Comparison of ENCODE assay signal across 8 cellular contexts in the genomic region with DNA sequence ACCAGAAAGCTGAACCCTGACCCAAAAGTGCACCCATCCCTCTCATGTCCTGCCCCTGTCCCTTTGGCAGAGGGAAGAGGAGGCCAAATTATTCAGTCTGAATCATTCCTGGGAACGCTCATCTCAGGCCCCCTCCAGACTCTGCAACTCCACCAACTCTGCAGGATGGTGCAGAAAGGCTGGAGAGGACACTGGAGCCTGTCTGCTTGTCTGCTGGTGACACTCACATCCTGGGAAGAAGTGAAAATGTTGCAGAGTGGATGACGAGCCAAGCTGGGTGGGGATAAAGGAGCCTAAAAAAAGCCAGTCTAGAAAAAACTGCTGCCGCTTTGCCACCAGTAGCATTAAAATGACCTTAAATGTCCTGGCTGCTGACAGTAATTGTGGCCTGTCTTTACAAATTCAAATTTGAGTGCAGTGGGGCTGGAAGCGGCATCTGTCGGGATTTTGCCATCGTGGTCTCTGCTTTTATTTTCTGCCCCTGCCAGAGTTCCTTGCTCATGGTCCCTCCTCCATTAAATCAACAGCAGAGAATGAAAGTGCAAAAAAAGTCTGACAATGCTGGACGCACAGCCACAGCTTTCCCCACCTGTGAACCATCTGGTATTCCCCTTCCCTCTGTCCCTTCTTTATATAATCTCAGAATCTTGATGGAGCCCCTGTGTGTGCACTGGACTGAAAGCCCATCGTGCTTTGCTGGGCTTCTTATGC.
A peak's percentile ranks its signal among the peaks of the same experiment; 100 is the strongest.
DNase-seq lines count a peak whose midpoint lies in the region; ATAC-seq and TF ChIP-seq lines count a peak whose summit lies in the region.

No MANE protein-coding gene starts in this region.

- ATAC-seq in GM19328 (IDR thresholded peaks at IDR 0.05; ENCODE audit: unreplicated experiment) (no peak), sciatic nerve (no peak), GM21737 (IDR thresholded peaks at IDR 0.05; ENCODE audit: unreplicated experiment) (no peak)

- H3K27ac ChIP-seq in SJSA1 (peak overlapping the region; percentile 97), prostate gland (peak overlapping the region; percentile 72 to 83)

- H3K27me3 ChIP-seq in GM06990 (replicated peaks; ENCODE audit: control insufficient read depth, insufficient read depth, low read length), result no peaks in the 10 kb centered on the region
- no peaks in the 10 kb centered on the region for H3K27me3 ChIP-seq in SJSA1 (replicated peaks)
- H3K27me3 ChIP-seq in prostate gland (replicated peaks; ENCODE audit: insufficient read depth), result no peaks in the 10 kb centered on the region

- 35% methylated on average over 8 of the region's 8 CpGs for WGBS in prostate gland

- intact Hi-C loops in prostate gland (cut with DNase I), result no loop called here
- intact Hi-C loops in sciatic nerve (cut with DNase I), result no loop called here

- H3K4me3 ChIP-seq in GM06990 (replicated peaks; ENCODE audit: low read depth, low read length) (peak overlapping the region; percentile 36), SJSA1 (peak overlapping the region; percentile 4; the same call in 1 of the 2 replicates), fibroblast of pulmonary artery (replicated peaks; ENCODE audit: low read depth, low read length) (peak overlapping the region; percentile 19), prostate gland (no peak overlapping the region)

- H3K9me3 ChIP-seq in SJSA1 (replicated peaks) (no peaks in the 10 kb centered on the region), prostate gland (no peaks in the 10 kb centered on the region)

- H3K36me3 ChIP-seq in GM06990 (ENCODE audit: control insufficient read depth, insufficient read depth, low read length) (peaks cover 5% of the 10 kb centered on the region), SJSA1 (peaks cover 37% of the 10 kb centered on the region), prostate gland (peaks cover 0 to 6% of the 10 kb centered on the region in 2 donors)

- no peak for TF ChIP-seq POLR2A in prostate gland (IDR thresholded peaks at IDR 0.05)

- H3K4me1 ChIP-seq in SJSA1 (replicated peaks) (peaks cover 64% of the 10 kb centered on the region), prostate gland (replicated peaks) (peaks cover 9% of the 10 kb centered on the region)

- TF ChIP-seq CTCF in GM06990 (IDR thresholded peaks at IDR 0.05; ENCODE audit: insufficient read depth, low read length, poor library complexity, severe bottlenecking), result no peak
- no peak for TF ChIP-seq CTCF in fibroblast of pulmonary artery (IDR thresholded peaks at IDR 0.05; ENCODE audit: low read length, missing control alignments)
- TF ChIP-seq CTCF in prostate gland (IDR thresholded peaks at IDR 0.05), result no peak

- DNase-seq in GM06990 (ENCODE audit: extremely low read depth, insufficient read length) (no peak), SJSA1 (ENCODE audit: low read depth in 1 of 2, low spot score in 2 of 2) (peak in 1 of 2 experiments; percentile 31), fibroblast of pulmonary artery (ENCODE audit: low read depth) (peak; percentile 32), prostate gland (ENCODE audit: low spot score) (no peak), sciatic nerve (ENCODE audit: low spot score) (no peak), NAMALWA (ENCODE audit: low spot score) (no peak)

Comparison
In these comparisons a context has a peak if more than half of its experiments do, and no peak if none do; other contexts are left out.
1. H3K4me3 ChIP-seq: peak in GM06990 (single experiment), SJSA1 (single experiment) and fibroblast of pulmonary artery (single experiment); none in prostate gland (0 of 2).